In genomic region chr6:33247977-33248642, GRCh38 we compare ENCODE assay signal across 1 cellular context.
TF ChIP-seq lines count a peak whose summit lies in the region.

No MANE protein-coding gene starts in this region.

TF ChIP-seq in HepG2, 621 proteins besides CTCF, POLR2A, EP300 and RAD21 (continued from another document):
- TF ChIP-seq ZNF646 (CRISPR knock-in tag; IDR thresholded peaks at IDR 0.05) (no peak), HBP1 (CRISPR knock-in tag; IDR thresholded peaks at IDR 0.05; ENCODE audit: low read depth) (peak; percentile 51; the same call in 1 of the 2 replicates), MAX (IDR thresholded peaks at IDR 0.05) (0 out of 2 replicates have a peak, but pooled peaks have one; percentile 1), ZNF232 (CRISPR knock-in tag; IDR thresholded peaks at IDR 0.05; ENCODE audit: borderline replicate concordance) (peak; percentile 62; the same call in 1 of the 2 replicates), YY1 (IDR thresholded peaks at IDR 0.05; ENCODE audit: insufficient read depth, insufficient replicate concordance, low read depth, low read length) (peak; percentile 42), ZNF777 (CRISPR knock-in tag; IDR thresholded peaks at IDR 0.05) (no peak), KMT2A (CRISPR knock-in tag; IDR thresholded peaks at IDR 0.05) (peak; percentile 51; the same call in 1 of the 2 replicates), MNT (IDR thresholded peaks at IDR 0.05) (no peak), SP1 (IDR thresholded peaks at IDR 0.05) (no peak), SP1 (CRISPR knock-in tag; IDR thresholded peaks at IDR 0.05) (peak; percentile 36; the same call in 1 of the 2 replicates), PREB (CRISPR knock-in tag; IDR thresholded peaks at IDR 0.05) (no peak), ZNF18 (CRISPR knock-in tag; IDR thresholded peaks at IDR 0.05; ENCODE audit: insufficient replicate concordance) (no peak), BHLHE40 (IDR thresholded peaks at IDR 0.05; ENCODE audit: low read length) (peak; percentile 42; the same call in 1 of the 2 replicates), HMGXB4 (CRISPR knock-in tag; IDR thresholded peaks at IDR 0.05; ENCODE audit: borderline replicate concordance in 1 of 2, low read depth in 1 of 2) (peak; percentile 44 to 91; a peak in 3 of 4 replicates), UBTF (CRISPR knock-in tag; IDR thresholded peaks at IDR 0.05) (no peak), GATAD1 (CRISPR knock-in tag; IDR thresholded peaks at IDR 0.05) (peak; percentile 58; the same call in 1 of the 2 replicates), SP5 (CRISPR knock-in tag; IDR thresholded peaks at IDR 0.05; ENCODE audit: borderline replicate concordance, low read depth) (0 out of 2 replicates have a peak, but pooled peaks have one; percentile 32), SOX5 (CRISPR knock-in tag; IDR thresholded peaks at IDR 0.05; ENCODE audit: borderline replicate concordance) (peak; percentile 35; the same call in 1 of the 2 replicates), BORCS8-MEF2B (CRISPR knock-in tag; IDR thresholded peaks at IDR 0.05) (no peak), DR1 (CRISPR knock-in tag; IDR thresholded peaks at IDR 0.05) (no peak), ARID2 (CRISPR knock-in tag; IDR thresholded peaks at IDR 0.05; ENCODE audit: borderline replicate concordance) (no peak), MIXL1 (CRISPR knock-in tag; IDR thresholded peaks at IDR 0.05) (0 out of 2 replicates have a peak, but pooled peaks have one; percentile 47)
